1 cellular context compared by ENCODE assay signal in the genomic region with DNA sequence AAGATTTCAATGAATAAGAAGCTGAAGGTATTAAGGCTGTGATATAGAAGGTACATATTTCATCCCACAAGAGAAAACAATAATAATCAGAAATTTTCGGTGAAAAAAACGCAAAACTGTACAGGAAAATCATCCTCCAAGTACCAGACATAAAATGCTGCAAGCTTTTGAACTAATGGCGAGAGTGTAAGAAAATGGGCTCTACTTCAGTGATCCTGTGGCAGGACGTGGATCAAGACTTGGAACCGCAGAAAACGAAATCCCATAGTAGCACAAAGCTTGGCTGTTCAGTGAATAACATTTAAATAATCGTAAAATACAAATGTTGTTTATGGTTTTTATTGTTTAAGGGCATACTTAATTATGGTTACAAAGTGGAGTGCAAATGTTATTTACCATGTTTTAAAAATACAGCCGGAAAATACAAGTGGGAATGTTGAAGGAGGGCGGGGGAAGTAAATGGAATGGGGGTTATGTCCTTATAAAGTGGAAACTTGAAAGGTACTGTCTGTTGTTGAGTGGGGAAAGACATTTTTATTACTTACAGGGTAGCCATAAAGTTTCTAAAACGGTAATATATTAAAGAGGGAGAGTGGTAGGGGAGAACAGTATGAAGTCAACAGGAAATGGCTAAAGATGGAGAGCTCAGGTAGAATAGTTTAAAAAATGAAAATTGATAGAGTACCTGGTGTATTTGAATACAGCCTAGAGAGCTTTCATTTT.
TF ChIP-seq lines count a peak whose summit lies in the region.

No MANE protein-coding gene starts in this region.

TF ChIP-seq in SK-N-SH, 30 proteins besides CTCF, POLR2A, EP300 and RAD21:
- no peak for TF ChIP-seq SMC3 (IDR thresholded peaks at IDR 0.05; ENCODE audit: low read depth, low read length)
- TF ChIP-seq NFIC (IDR thresholded peaks at IDR 0.05; ENCODE audit: borderline replicate concordance), result no peak
- no peak for TF ChIP-seq ELF1 (IDR thresholded peaks at IDR 0.05)
- no peak for TF ChIP-seq TCF12 (IDR thresholded peaks at IDR 0.05)
- no peak for TF ChIP-seq SIN3A (IDR thresholded peaks at IDR 0.05; ENCODE audit: borderline replicate concordance, low read depth, low read length)
- TF ChIP-seq FOXJ3 (CRISPR knock-in tag; IDR thresholded peaks at IDR 0.05), result no peak
- no peak for TF ChIP-seq MEF2A (IDR thresholded peaks at IDR 0.05; ENCODE audit: borderline replicate concordance, low read depth)
- TF ChIP-seq POLR2AphosphoS5 (IDR thresholded peaks at IDR 0.05; ENCODE audit: low read depth, low read length), result no peak
- TF ChIP-seq, protein P1, sequence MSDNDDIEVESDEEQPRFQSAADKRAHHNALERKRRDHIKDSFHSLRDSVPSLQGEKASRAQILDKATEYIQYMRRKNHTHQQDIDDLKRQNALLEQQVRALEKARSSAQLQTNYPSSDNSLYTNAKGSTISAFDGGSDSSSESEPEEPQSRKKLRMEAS (IDR thresholded peaks at IDR 0.05; ENCODE audit: low read depth), result no peak
- TF ChIP-seq, protein P2, sequence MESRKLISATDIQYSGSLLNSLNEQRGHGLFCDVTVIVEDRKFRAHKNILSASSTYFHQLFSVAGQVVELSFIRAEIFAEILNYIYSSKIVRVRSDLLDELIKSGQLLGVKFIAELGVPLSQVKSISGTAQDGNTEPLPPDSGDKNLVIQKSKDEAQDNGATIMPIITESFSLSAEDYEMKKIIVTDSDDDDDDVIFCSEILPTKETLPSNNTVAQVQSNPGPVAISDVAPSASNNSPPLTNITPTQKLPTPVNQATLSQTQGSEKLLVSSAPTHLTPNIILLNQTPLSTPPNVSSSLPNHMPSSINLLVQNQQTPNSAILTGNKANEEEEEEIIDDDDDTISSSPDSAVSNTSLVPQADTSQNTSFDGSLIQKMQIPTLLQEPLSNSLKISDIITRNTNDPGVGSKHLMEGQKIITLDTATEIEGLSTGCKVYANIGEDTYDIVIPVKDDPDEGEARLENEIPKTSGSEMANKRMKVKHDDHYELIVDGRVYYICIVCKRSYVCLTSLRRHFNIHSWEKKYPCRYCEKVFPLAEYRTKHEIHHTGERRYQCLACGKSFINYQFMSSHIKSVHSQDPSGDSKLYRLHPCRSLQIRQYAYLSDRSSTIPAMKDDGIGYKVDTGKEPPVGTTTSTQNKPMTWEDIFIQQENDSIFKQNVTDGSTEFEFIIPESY (IDR thresholded peaks at IDR 0.05; ENCODE audit: borderline replicate concordance, low read depth), result no peak
- TF ChIP-seq, protein P3, sequence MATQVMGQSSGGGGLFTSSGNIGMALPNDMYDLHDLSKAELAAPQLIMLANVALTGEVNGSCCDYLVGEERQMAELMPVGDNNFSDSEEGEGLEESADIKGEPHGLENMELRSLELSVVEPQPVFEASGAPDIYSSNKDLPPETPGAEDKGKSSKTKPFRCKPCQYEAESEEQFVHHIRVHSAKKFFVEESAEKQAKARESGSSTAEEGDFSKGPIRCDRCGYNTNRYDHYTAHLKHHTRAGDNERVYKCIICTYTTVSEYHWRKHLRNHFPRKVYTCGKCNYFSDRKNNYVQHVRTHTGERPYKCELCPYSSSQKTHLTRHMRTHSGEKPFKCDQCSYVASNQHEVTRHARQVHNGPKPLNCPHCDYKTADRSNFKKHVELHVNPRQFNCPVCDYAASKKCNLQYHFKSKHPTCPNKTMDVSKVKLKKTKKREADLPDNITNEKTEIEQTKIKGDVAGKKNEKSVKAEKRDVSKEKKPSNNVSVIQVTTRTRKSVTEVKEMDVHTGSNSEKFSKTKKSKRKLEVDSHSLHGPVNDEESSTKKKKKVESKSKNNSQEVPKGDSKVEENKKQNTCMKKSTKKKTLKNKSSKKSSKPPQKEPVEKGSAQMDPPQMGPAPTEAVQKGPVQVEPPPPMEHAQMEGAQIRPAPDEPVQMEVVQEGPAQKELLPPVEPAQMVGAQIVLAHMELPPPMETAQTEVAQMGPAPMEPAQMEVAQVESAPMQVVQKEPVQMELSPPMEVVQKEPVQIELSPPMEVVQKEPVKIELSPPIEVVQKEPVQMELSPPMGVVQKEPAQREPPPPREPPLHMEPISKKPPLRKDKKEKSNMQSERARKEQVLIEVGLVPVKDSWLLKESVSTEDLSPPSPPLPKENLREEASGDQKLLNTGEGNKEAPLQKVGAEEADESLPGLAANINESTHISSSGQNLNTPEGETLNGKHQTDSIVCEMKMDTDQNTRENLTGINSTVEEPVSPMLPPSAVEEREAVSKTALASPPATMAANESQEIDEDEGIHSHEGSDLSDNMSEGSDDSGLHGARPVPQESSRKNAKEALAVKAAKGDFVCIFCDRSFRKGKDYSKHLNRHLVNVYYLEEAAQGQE (IDR thresholded peaks at IDR 0.05; ENCODE audit: low read depth, low read length), result no peak
- no peak for TF ChIP-seq YY1 (IDR thresholded peaks at IDR 0.05; ENCODE audit: low read depth)
- no peak for TF ChIP-seq TAF1 (IDR thresholded peaks at IDR 0.05; ENCODE audit: borderline replicate concordance, low read depth, low read length)
